1 cellular context compared by ENCODE assay signal in the genomic region with DNA sequence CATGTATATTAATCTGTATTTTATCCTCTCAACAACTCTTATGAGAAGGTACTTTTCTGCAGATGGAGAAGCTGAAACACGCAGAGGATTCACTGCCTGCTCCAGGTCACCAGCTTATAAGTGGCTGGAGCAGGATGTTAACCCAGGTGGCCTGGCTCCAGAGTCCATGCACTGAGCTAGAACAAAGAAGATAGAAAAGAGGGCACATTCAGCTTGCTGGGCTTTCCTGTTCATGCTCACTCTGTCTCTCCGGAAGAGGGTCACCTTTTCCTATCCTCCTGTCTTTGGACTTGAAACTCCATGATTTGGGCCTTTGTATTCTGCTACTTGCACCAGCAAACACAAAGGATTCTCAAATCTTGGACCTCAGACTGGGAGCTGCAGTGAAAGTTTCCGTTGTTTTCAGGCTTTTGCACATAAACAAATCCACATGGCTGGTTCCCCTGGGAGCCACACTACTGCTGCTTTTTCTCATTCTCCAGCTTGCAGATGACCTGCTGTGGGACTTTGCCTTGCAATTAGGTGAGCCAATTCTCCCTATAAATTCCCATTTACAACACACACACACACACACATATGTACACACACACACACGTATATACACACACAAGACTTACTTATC.
TF ChIP-seq lines count a peak whose summit lies in the region.

No MANE protein-coding gene starts in this region.

TF ChIP-seq in HEK293, 187 proteins besides CTCF, POLR2A, EP300 and RAD21 (continued from another document):
- TF ChIP-seq, protein P1, sequence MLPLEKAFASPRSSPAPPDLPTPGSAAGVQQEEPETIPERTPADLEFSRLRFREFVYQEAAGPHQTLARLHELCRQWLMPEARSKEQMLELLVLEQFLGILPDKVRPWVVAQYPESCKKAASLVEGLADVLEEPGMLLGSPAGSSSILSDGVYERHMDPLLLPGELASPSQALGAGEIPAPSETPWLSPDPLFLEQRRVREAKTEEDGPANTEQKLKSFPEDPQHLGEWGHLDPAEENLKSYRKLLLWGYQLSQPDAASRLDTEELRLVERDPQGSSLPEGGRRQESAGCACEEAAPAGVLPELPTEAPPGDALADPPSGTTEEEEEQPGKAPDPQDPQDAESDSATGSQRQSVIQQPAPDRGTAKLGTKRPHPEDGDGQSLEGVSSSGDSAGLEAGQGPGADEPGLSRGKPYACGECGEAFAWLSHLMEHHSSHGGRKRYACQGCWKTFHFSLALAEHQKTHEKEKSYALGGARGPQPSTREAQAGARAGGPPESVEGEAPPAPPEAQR (tag by site-specific recombination; IDR thresholded peaks at IDR 0.05), result no peak
- TF ChIP-seq TRIM28 (IDR thresholded peaks at IDR 0.05; ENCODE audit: borderline replicate concordance, low read length), result no peak
- TF ChIP-seq MYNN (tag by site-specific recombination; IDR thresholded peaks at IDR 0.05; ENCODE audit: borderline replicate concordance), result no peak
- TF ChIP-seq, protein P2, sequence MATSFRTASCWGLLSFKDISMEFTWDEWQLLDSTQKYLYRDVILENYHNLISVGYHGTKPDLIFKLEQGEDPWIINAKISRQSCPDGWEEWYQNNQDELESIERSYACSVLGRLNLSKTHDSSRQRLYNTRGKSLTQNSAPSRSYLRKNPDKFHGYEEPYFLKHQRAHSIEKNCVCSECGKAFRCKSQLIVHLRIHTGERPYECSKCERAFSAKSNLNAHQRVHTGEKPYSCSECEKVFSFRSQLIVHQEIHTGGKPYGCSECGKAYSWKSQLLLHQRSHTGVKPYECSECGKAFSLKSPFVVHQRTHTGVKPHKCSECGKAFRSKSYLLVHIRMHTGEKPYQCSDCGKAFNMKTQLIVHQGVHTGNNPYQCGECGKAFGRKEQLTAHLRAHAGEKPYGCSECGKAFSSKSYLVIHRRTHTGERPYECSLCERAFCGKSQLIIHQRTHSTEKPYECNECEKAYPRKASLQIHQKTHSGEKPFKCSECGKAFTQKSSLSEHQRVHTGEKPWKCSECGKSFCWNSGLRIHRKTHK (tag by site-specific recombination; IDR thresholded peaks at IDR 0.05), result no peak
- no peak for TF ChIP-seq ZNF274 (IDR thresholded peaks at IDR 0.05; ENCODE audit: low read length)
- TF ChIP-seq ZNF274 (tag by site-specific recombination; IDR thresholded peaks at IDR 0.05; ENCODE audit: borderline replicate concordance), result no peak
- no peak for TF ChIP-seq ZNF707 (tag by site-specific recombination; IDR thresholded peaks at IDR 0.05)
- peak; percentile 69 for TF ChIP-seq ZBTB20 (tag by site-specific recombination; IDR thresholded peaks at IDR 0.05)
- no peak for TF ChIP-seq SCRT1 (tag by site-specific recombination; IDR thresholded peaks at IDR 0.05; ENCODE audit: borderline replicate concordance)
